Comparison of ENCODE assay signal across 8 cellular contexts in genomic region chr18:62249478-62250097, GRCh38.
DNase-seq lines count a peak whose midpoint lies in the region; ATAC-seq, FAIRE-seq and TF ChIP-seq lines count a peak whose summit lies in the region.

No MANE protein-coding gene starts in this region.

- H3K36me3 ChIP-seq in RWPE2 (ENCODE audit: low read depth) = peaks cover 29% of the 10 kb centered on the region
- peaks cover 0 to 9% of the 10 kb centered on the region in 2 donors for H3K36me3 ChIP-seq in thyroid gland

- no peak overlapping the region for H3K4me3 Mint-ChIP-seq in osteocyte (ENCODE audit: unreplicated experiment)

- no peaks in the 10 kb centered on the region for H3K27me3 Mint-ChIP-seq in osteocyte (ENCODE audit: unreplicated experiment)

- ATAC-seq in RWPE2 (ENCODE audit: low read depth) = peak; percentile 52; the same call in 1 of the 3 replicates

- no peak overlapping the region for H3K4me3 ChIP-seq in AG10803 (ENCODE audit: low read length)
- H3K4me3 ChIP-seq in RWPE2 (ENCODE audit: severe bottlenecking) = no peak overlapping the region
- no peak overlapping the region for H3K4me3 ChIP-seq in thyroid gland (replicated peaks in 1 of 3)

- H3K4me1 ChIP-seq in RWPE2 (ENCODE audit: insufficient read depth, poor library complexity, severe bottlenecking) (no peaks in the 10 kb centered on the region), thyroid gland (no peaks in the 10 kb centered on the region)

- H3K27ac ChIP-seq in RWPE2 (ENCODE audit: poor library complexity, severe bottlenecking) (no peak overlapping the region), thyroid gland (no peak overlapping the region)

- no peaks in the 10 kb centered on the region for H3K9me3 Mint-ChIP-seq in osteocyte (ENCODE audit: unreplicated experiment)

- WGBS in thyroid gland, 2 donors = 76 to 79% methylated on average over 3 of the region's 3 CpGs

- no peaks in the 10 kb centered on the region for H3K9me3 ChIP-seq in RWPE2 (ENCODE audit: severe bottlenecking)
- H3K9me3 ChIP-seq in thyroid gland = no peaks in the 10 kb centered on the region

- H3K27me3 ChIP-seq in RWPE2 (ENCODE audit: insufficient read depth, poor library complexity, severe bottlenecking) (no peaks in the 10 kb centered on the region), thyroid gland (no peaks in the 10 kb centered on the region)

- intact Hi-C loops in thyroid gland (cut with DNase I) = loop anchor here (2.0 kb wide), 1 partner anchor 67 kb away; no protein-coding TSS in a partner anchor

- peak; percentile 87 for TF ChIP-seq CTCF in AG10803 (conservative IDR thresholded peaks at IDR 0.05; ENCODE audit: low read length)
- TF ChIP-seq CTCF in LNCAP (IDR thresholded peaks at IDR 0.05) = peak; percentile 68
- peak; percentile 92 for TF ChIP-seq CTCF in RWPE2 (IDR thresholded peaks at IDR 0.05; ENCODE audit: poor library complexity, severe bottlenecking)
- peak; percentile 90 for TF ChIP-seq CTCF in osteocyte (IDR thresholded peaks at IDR 0.05)
- peak; percentile 58 to 84 (median 72) for TF ChIP-seq CTCF in thyroid gland (IDR thresholded peaks at IDR 0.05)

- DNase-seq in AG10803 (ENCODE audit: low read depth) (peak; percentile 78), GM19239 (ENCODE audit: insufficient read length, low spot score) (peak; percentile 15), RWPE2 (ENCODE audit: low spot score) (peak; percentile 51), frontal cortex (ENCODE audit: low spot score in 2 of 2) (peak; percentile 5 to 11), osteocyte (ENCODE audit: extremely low spot score, unreplicated experiment) (peak; percentile 86), thyroid gland (peak; percentile 88)
- peak; percentile 44 for DNase-seq in activated T-helper 9 cell treated with anti-CD3 and anti-CD28 coated beads, Interleukin-2, amount 50 U/mL, for 16 hours (ENCODE audit: low read depth)

- no peak for TF ChIP-seq POLR2A in thyroid gland (IDR thresholded peaks at IDR 0.05)

- H3K4me1 Mint-ChIP-seq in osteocyte (ENCODE audit: unreplicated experiment) = no peaks in the 10 kb centered on the region

- no peak overlapping the region for H3K27ac Mint-ChIP-seq in osteocyte (ENCODE audit: unreplicated experiment)

- peaks cover 8% of the 10 kb centered on the region for H3K36me3 Mint-ChIP-seq in osteocyte (ENCODE audit: unreplicated experiment)

- FAIRE-seq in GM19239 (lab: Jason Lieb, UNC) (peak; percentile 94), frontal cortex (lab: Jason Lieb, UNC) (peak; percentile 50)

Comparison
In these comparisons a context has a peak if more than half of its experiments do, and no peak if none do; other contexts are left out.
1. DNase-seq: peak in every context shown above with its lines; median percentile 88 in thyroid gland; 86 in osteocyte; 78 in AG10803; 51 in RWPE2; 44 in activated T-helper 9 cell treated with anti-CD3 and anti-CD28 coated beads, Interleukin-2, amount 50 U/mL, for 16 hours; 15 in GM19239; 8 in frontal cortex.